In the genomic region with DNA sequence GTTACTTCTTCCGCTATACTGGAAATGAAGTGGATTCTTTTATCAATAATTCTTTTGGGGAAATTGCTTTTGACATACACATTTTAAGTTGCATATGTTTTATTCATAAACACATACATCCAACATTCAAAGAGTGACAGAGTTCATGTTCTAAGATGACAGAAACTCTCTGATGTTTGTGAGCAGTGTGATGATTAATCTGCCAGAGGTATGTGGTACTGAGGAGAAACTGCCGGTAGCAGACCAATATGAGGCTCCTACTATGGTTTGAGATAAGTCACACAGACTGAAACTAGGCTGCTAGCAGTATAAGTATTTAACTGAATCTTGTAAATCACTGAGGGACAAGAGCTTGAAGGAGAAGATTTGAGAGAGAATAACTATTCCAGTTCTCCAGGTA, we compare ENCODE assay signal across 29 cellular contexts.
"Had no signal": no experiment of that assay in that cellular context is flagged by ENCODE, and none has a peak within 500 bp of the region (broad histone marks: within the 10 kb centered on the region; RNA-seq: fewer than 3 reads in every experiment).

No MANE protein-coding gene starts in this region.

- H3K36me3 Mint-ChIP-seq: naive thymus-derived CD4-positive, alpha-beta T cell; natural killer cell; stimulated activated memory B cell treated with anti-CD40 and anti-IgM and Interleukin-4, amounts not matched to agents 10 μg/mL and 1 μg/mL and 100 μg/mL, for 72 hours; type B pancreatic cell had no signal

- H3K4me3 ChIP-seq: pancreas, prostate gland, right lobe of liver, skin epidermis, spleen, suprapubic skin, testis, tibial artery, transverse colon, upper lobe of right lung, vagina had no signal

- H3K4me1 ChIP-seq: pancreas, prostate gland, right lobe of liver, spleen, suprapubic skin, testis, tibial artery, transverse colon, upper lobe of right lung, vagina had no signal

- H3K4me3 Mint-ChIP-seq: naive thymus-derived CD4-positive, alpha-beta T cell; natural killer cell; nephron; neural crest cell; stimulated activated memory B cell treated with anti-CD40 and anti-IgM and Interleukin-4, amounts not matched to agents 10 μg/mL and 1 μg/mL and 100 μg/mL, for 72 hours; stimulated activated naive CD8-positive, alpha-beta T cell treated with anti-CD3 and anti-CD28 coated beads, Interleukin-15, amount 100 ng/mL, for 72 hours; type B pancreatic cell had no signal

- H3K4me1 Mint-ChIP-seq: naive thymus-derived CD4-positive, alpha-beta T cell; natural killer cell; neural crest cell; stimulated activated memory B cell treated with anti-CD40 and anti-IgM and Interleukin-4, amounts not matched to agents 10 μg/mL and 1 μg/mL and 100 μg/mL, for 72 hours; stimulated activated naive CD8-positive, alpha-beta T cell treated with anti-CD3 and anti-CD28 coated beads, Interleukin-15, amount 100 ng/mL, for 72 hours had no signal

- DNase-seq: naive thymus-derived CD4-positive, alpha-beta T cell; natural killer cell; nucleus accumbens; pancreas; right cardiac atrium; right lobe of liver; spleen; stimulated activated CD4-positive, alpha-beta T cell treated with anti-CD3 and anti-CD28 coated beads, Interleukin-12 subunit alpha, Interleukin-12 subunit beta, amount 100 ng/mL, for 4 hours; stimulated activated CD4-positive, alpha-beta T cell treated with anti-CD3 and anti-CD28 coated beads, Interleukin-1b, Interleukin-23, amount 100 ng/mL, for 48 hours; stimulated activated CD4-positive, alpha-beta T cell treated with anti-CD3 and anti-CD28 coated beads, Interleukin-4, amount 100 ng/mL, for 1 hour; stimulated activated CD4-positive, alpha-beta T cell treated with anti-CD3 and anti-CD28 coated beads, Interleukin-4, amount 100 ng/mL, for 4 hours; stimulated activated CD8-positive, alpha-beta memory T cell treated with anti-CD3 and anti-CD28 coated beads, Interleukin-4, amount 100 ng/mL, for 48 hours; stimulated activated naive CD4-positive, alpha-beta T cell; stimulated activated naive CD8-positive, alpha-beta T cell treated with anti-CD3 and anti-CD28 coated beads, Interleukin-15, amount 100 ng/mL, for 72 hours; stimulated activated naive CD8-positive, alpha-beta T cell treated with anti-CD3 and anti-CD28 coated beads, Interleukin-15, Interleukin-2, amounts not matched to agents 100 U/mL and 50 U/mL, for 24 hours; substantia nigra; testis; tibial artery; transverse colon; upper lobe of right lung had no signal

- H3K27ac Mint-ChIP-seq: naive thymus-derived CD4-positive, alpha-beta T cell; natural killer cell; nephron; stimulated activated memory B cell treated with anti-CD40 and anti-IgM and Interleukin-4, amounts not matched to agents 10 μg/mL and 1 μg/mL and 100 μg/mL, for 72 hours; stimulated activated naive CD8-positive, alpha-beta T cell treated with anti-CD3 and anti-CD28 coated beads, Interleukin-15, amount 100 ng/mL, for 72 hours; type B pancreatic cell had no signal

- H3K9me3 ChIP-seq: neutrophil, pancreas, prostate gland, right lobe of liver, spleen, suprapubic skin, testis, tibial artery, transverse colon, upper lobe of right lung, vagina had no signal

- H3K27me3 Mint-ChIP-seq: naive thymus-derived CD4-positive, alpha-beta T cell; stimulated activated memory B cell treated with anti-CD40 and anti-IgM and Interleukin-4, amounts not matched to agents 10 μg/mL and 1 μg/mL and 100 μg/mL, for 72 hours; stimulated activated naive CD8-positive, alpha-beta T cell treated with anti-CD3 and anti-CD28 coated beads, Interleukin-15, amount 100 ng/mL, for 72 hours had no signal

- H3K27ac ChIP-seq: neutrophil, pancreas, prostate gland, right lobe of liver, skin epidermis, suprapubic skin, testis, tibial artery, transverse colon, upper lobe of right lung, vagina had no signal

- FAIRE-seq: pancreas had no signal

- H3K36me3 ChIP-seq: neutrophil, pancreas, prostate gland, right lobe of liver, spleen, suprapubic skin, tibial artery, transverse colon, upper lobe of right lung, vagina had no signal

- H3K27me3 ChIP-seq: neutrophil, pancreas, right lobe of liver, spleen, suprapubic skin, testis, tibial artery, transverse colon, upper lobe of right lung, vagina had no signal

- H3K9me3 Mint-ChIP-seq: neural crest cell; stimulated activated memory B cell treated with anti-CD40 and anti-IgM and Interleukin-4, amounts not matched to agents 10 μg/mL and 1 μg/mL and 100 μg/mL, for 72 hours; stimulated activated naive CD8-positive, alpha-beta T cell treated with anti-CD3 and anti-CD28 coated beads, Interleukin-15, amount 100 ng/mL, for 72 hours had no signal

- ATAC-seq: naive thymus-derived CD4-positive, alpha-beta T cell; natural killer cell; pancreas; right cardiac atrium; right lobe of liver; stimulated activated memory B cell treated with anti-CD40 and anti-IgM and Interleukin-4, amounts not matched to agents 10 μg/mL and 1 μg/mL and 100 μg/mL, for 72 hours; stimulated activated naive CD8-positive, alpha-beta T cell treated with anti-CD3 and anti-CD28 coated beads, Interleukin-15, amount 100 ng/mL, for 72 hours; stimulated activated naive CD8-positive, alpha-beta T cell treated with anti-CD3 and anti-CD28 coated beads, Interleukin-15, Interleukin-2, amounts not matched to agents 100 U/mL and 50 U/mL, for 24 hours; upper lobe of right lung had no signal
